15 cellular contexts compared by ENCODE assay signal in genomic region chrX:41303013-41303412, GRCh38. TPM values are rescaled to one million over a fixed set of nuclear protein-coding genes. Genes with fewer than 3 reads are reported as not detected.
DNase-seq lines count a peak whose midpoint lies in the region; ATAC-seq and TF ChIP-seq lines count a peak whose summit lies in the region.
"Had no signal": no experiment of that assay in that cellular context is flagged by ENCODE, and none has a peak within 500 bp of the region (broad histone marks: within the 10 kb centered on the region; RNA-seq: fewer than 3 reads in every experiment).

No MANE protein-coding gene starts in this region.

- DNase-seq in GM03348 (ENCODE audit: low spot score) (peak; percentile 9), T1000 (lab: John Stamatoyannopoulos, UW) (peak; percentile 39), foreskin keratinocyte (peak; percentile 62 to 84), renal cortical epithelial cell (ENCODE audit: low read depth) (peak; percentile 15), NCI-H2196 treated with DMSO at 0.1 percent for 48 hours (lab: John Stamatoyannopoulos, UW; ENCODE audit: unreplicated experiment) (no peak), OCI-M2 (lab: John Stamatoyannopoulos, UW; ENCODE audit: unreplicated experiment) (no peak)
- no peak for DNase-seq in activated CD8-positive, alpha-beta memory T cell treated with anti-CD3 and anti-CD28 coated beads, Interleukin-2, amount 50 U/mL, for 48 hours
- DNase-seq: activated CD4-positive, alpha-beta T cell treated with anti-CD3 and anti-CD28 coated beads, Interleukin-2, amount 10 ng/mL, durations not matched to agents 24 days and 14 days; activated CD8-positive, alpha-beta memory T cell treated with anti-CD3 and anti-CD28 coated beads, Interleukin-2, amount 50 U/mL, for 4 hours; activated gamma-delta T cell; COR-L47; ovary; stimulated activated naive CD8-positive, alpha-beta T cell treated with anti-CD3 and anti-CD28 coated beads, Interleukin-15, amount 100 ng/mL, for 72 hours; transverse colon had no signal

- TF ChIP-seq CTCF in foreskin keratinocyte (conservative IDR thresholded peaks at IDR 0.05), result no peak

- peaks cover 5% of the 10 kb centered on the region for H3K4me1 ChIP-seq in foreskin keratinocyte
- H3K4me1 ChIP-seq: transverse colon had no signal

- peak; percentile 76 for ATAC-seq in foreskin keratinocyte
- ATAC-seq: PC-3; stimulated activated naive CD8-positive, alpha-beta T cell treated with anti-CD3 and anti-CD28 coated beads, Interleukin-15, amount 100 ng/mL, for 72 hours had no signal

- H3K27ac ChIP-seq in foreskin keratinocyte, result no peak overlapping the region
- H3K27ac ChIP-seq: ovary, transverse colon had no signal

- no peaks in the 10 kb centered on the region for H3K27me3 ChIP-seq in foreskin keratinocyte
- H3K27me3 ChIP-seq: ovary, transverse colon had no signal

RNA-seq across cellular contexts. Expression of gene DDX3X, which starts 30.9 kb away (rescaled TPM):
- total RNA-seq in foreskin keratinocyte, result 116 and 135 TPM in 2 replicates
- 30.0 and 36.8 TPM in 2 replicates for polyA plus RNA-seq in foreskin keratinocyte
- total RNA-seq in renal cortical epithelial cell, result 212 and 595 TPM in 2 replicates

Comparison
In these comparisons a context has a peak if more than half of its experiments do, and no peak if none do; other contexts are left out.
1. DNase-seq: peak in GM03348 (single experiment), T1000 (single experiment), foreskin keratinocyte (2 of 2) and renal cortical epithelial cell (single experiment); none in NCI-H2196 treated with DMSO at 0.1 percent for 48 hours (single experiment), activated CD8-positive, alpha-beta memory T cell treated with anti-CD3 and anti-CD28 coated beads, Interleukin-2, amount 50 U/mL, for 48 hours (single experiment) and OCI-M2 (single experiment).